ENCODE assay signal across 17 cellular contexts in the genomic region with DNA sequence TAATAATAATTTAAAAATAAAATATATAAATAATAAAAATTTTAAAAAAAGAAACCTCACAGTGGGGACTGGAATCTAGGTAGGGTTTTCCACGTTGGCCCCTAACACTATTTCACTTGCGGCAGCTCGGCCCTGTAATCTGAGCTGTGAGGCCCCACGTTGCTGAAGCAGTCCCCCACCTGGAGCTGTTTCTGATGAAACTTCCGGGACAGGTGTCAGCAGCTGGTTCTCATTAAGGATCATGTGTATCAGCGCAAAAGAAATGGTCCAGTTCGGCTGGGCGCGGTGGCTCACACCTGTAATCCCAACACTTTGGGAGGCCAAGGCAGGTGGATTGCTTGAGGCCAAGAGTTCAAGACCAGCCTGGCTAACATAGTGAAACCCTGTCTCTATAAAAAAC. TPM values are rescaled to one million over a fixed set of nuclear protein-coding genes. Genes with fewer than 3 reads are reported as not detected.
"Had no signal": no experiment of that assay in that cellular context is flagged by ENCODE, and none has a peak within 500 bp of the region (broad histone marks: within the 10 kb centered on the region; RNA-seq: fewer than 3 reads in every experiment).

No MANE protein-coding gene starts in this region.

- ATAC-seq: effector memory CD8-positive, alpha-beta T cell; left lobe of liver; natural killer cell treated with Interleukin-12 subunit alpha and Interleukin-12 subunit beta and Interleukin-15 and Interleukin-18, amount 100 ng/mL, for 72 hours; sciatic nerve had no signal

- H2AFZ ChIP-seq: hepatocyte, parathyroid adenoma had no signal

- H3K4me1 ChIP-seq: parathyroid adenoma, testis had no signal

- H3K27me3 ChIP-seq: hepatocyte, testis had no signal

- H3K27ac ChIP-seq: hepatocyte, neutrophil, parathyroid adenoma, testis, VCaP had no signal

- H3K4me3 ChIP-seq: hepatocyte, lung, smooth muscle cell, testis had no signal

- H3K36me3 ChIP-seq: neutrophil had no signal

- H3K4me2 ChIP-seq: hepatocyte, smooth muscle cell had no signal

- DNase-seq: activated CD4-positive, alpha-beta T cell treated with anti-CD3 and anti-CD28 coated beads for 1 hour; activated effector memory CD4-positive, alpha-beta T cell treated with anti-CD3 and anti-CD28 coated beads, Interleukin-2, amount 50 U/mL, for 16 hours; activated T-cell treated with anti-CD3 and anti-CD28 coated beads, Interleukin-2, amount 50 U/mL, for 72 hours; effector memory CD8-positive, alpha-beta T cell; islet precursor cell; stimulated activated CD4-positive, alpha-beta T cell treated with anti-CD3 and anti-CD28 coated beads, Interleukin-4, amount 100 ng/mL, for 1 hour; testis had no signal

- H3K79me2 ChIP-seq: hepatocyte, parathyroid adenoma had no signal

- H3K9me3 ChIP-seq: neutrophil, testis had no signal

- H3K9ac ChIP-seq: parathyroid adenoma had no signal

RNA-seq across cellular contexts. Expression of gene RHOD, which starts 17.3 kb away (rescaled TPM):
- total RNA-seq: natural killer cell treated with Interleukin-12 subunit alpha and Interleukin-12 subunit beta and Interleukin-15 and Interleukin-18, amount 100 ng/mL, for 72 hours had no signal

RNA-seq across cellular contexts. Expression of gene SYT12, which starts 51.0 kb away (rescaled TPM):
- total RNA-seq: activated CD8-positive, alpha-beta memory T cell treated with anti-CD3 and anti-CD28 coated beads for 36 hours; activated T-cell treated with anti-CD3 and anti-CD28 coated beads, Interleukin-2, amount 50 U/mL, for 72 hours had no signal
